23 cellular contexts compared by ENCODE assay signal in the genomic region with DNA sequence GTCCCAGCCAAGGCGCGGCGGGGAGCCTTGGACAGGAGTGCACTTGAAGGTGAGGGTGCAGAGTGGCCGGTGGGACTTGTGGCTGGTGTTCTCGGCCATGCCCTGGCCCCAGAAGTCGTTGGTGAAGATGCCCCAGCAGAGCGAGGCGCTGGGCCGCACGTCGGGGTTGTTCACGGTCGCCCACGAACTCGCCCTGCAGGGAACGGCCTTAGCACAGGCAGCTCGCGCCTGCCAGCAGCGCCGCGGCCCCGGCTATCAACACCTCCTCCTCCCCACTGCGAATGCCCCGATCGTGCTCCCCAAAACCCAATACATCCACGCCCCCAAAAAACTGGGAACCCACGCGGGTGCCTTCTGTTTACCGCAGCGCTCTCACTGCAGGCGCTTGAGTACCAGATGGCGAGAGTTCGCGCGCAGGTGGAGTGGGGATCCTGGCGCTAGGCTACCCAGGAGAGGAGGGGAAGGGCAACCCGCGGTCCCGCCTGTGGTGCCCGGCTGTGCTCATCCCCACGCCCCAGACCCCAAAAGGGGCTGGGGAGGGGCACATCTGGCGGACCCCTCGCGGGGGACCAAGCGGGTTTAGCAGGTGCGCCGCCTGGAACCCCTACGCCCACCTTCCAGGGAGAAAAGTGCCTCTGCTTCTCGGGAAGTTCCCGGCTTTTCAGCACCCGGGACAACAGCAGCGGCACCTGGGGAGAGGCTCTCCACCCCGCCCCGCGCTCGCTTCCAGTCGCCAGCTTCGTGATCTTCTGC.
DNase-seq lines count a peak whose midpoint lies in the region; ATAC-seq and TF ChIP-seq lines count a peak whose summit lies in the region.
"Had no signal": no experiment of that assay in that cellular context is flagged by ENCODE, and none has a peak within 500 bp of the region (broad histone marks: within the 10 kb centered on the region; RNA-seq: fewer than 3 reads in every experiment).

No MANE protein-coding gene starts in this region.

- H3K27ac Mint-ChIP-seq in natural killer cell treated with Interleukin-12 subunit alpha and Interleukin-12 subunit beta and Interleukin-15 and Interleukin-18, amount 100 ng/mL, for 72 hours = no peak overlapping the region
- H3K27ac Mint-ChIP-seq in natural killer cell (no peak overlapping the region), endothelial cell (ENCODE audit: unreplicated experiment) (no peak overlapping the region)
- H3K27ac Mint-ChIP-seq: activated B cell treated with CpG ODN at 0.5 μM for 24 hours; dendritic cell treated with granulocyte-macrophage colony-stimulating factor and Interleukin-4, amounts not matched to agents 40 ng/mL and 50 ng/mL, for 4 days; T-helper 2 cell treated with Interferon-gamma antibody and Interleukin-4, amounts not matched to agents 5 μg/mL and 100 μg/mL, for 36 hours had no signal

- no peak overlapping the region for H3K4me3 ChIP-seq in SJCRH30
- H3K4me3 ChIP-seq: left lung, mucosa of descending colon, Peyer's patch had no signal

- peak; percentile 35 for DNase-seq in natural killer cell treated with Interleukin-12 subunit alpha and Interleukin-12 subunit beta and Interleukin-15 and Interleukin-18, amount 100 ng/mL, for 72 hours (ENCODE audit: low spot score)
- no peak for DNase-seq in natural killer cell
- peak; percentile 43 for DNase-seq in endothelial cell (ENCODE audit: low spot score)
- peak; percentile 68 for DNase-seq in left kidney (ENCODE audit: low read depth, low spot score)
- no peak for DNase-seq in ACHN
- DNase-seq in SJCRH30 = no peak
- no peak for DNase-seq in AG08396 (ENCODE audit: low spot score)
- DNase-seq: activated B cell treated with CpG ODN at 0.5 μM for 24 hours; activated CD4-positive, alpha-beta T cell treated with anti-CD3 and anti-CD28 coated beads, Interleukin-2, amount 50 U/mL, for 48 hours; activated gamma-delta T cell; C1 segment of cervical spinal cord; GOT3; mucosa of descending colon; NCI-H1092; NCI-H2029; NCI-H446; Peyer's patch; SK-N-SH had no signal

- no peak for TF ChIP-seq CTCF in natural killer cell (IDR thresholded peaks at IDR 0.05)
- TF ChIP-seq CTCF in endothelial cell (IDR thresholded peaks at IDR 0.05; ENCODE audit: unreplicated experiment) = no peak

- peaks cover 0 to 8% of the 10 kb centered on the region in 2 donors for H3K27me3 Mint-ChIP-seq in natural killer cell treated with Interleukin-12 subunit alpha and Interleukin-12 subunit beta and Interleukin-15 and Interleukin-18, amount 100 ng/mL, for 72 hours
- H3K27me3 Mint-ChIP-seq in natural killer cell (ENCODE audit: low read depth in 2 of 2) (peaks cover 6 to 11% of the 10 kb centered on the region in 2 donors), endothelial cell (ENCODE audit: unreplicated experiment) (peaks cover 7% of the 10 kb centered on the region)
- H3K27me3 Mint-ChIP-seq: activated B cell treated with CpG ODN at 0.5 μM for 24 hours had no signal

- H3K4me1 Mint-ChIP-seq in natural killer cell treated with Interleukin-12 subunit alpha and Interleukin-12 subunit beta and Interleukin-15 and Interleukin-18, amount 100 ng/mL, for 72 hours (ENCODE audit: low read depth in 2 of 2) = no peaks in the 10 kb centered on the region
- H3K4me1 Mint-ChIP-seq in natural killer cell (no peaks in the 10 kb centered on the region), endothelial cell (ENCODE audit: unreplicated experiment) (no peaks in the 10 kb centered on the region)
- H3K4me1 Mint-ChIP-seq: activated B cell treated with CpG ODN at 0.5 μM for 24 hours had no signal

- H3K4me3 Mint-ChIP-seq in natural killer cell treated with Interleukin-12 subunit alpha and Interleukin-12 subunit beta and Interleukin-15 and Interleukin-18, amount 100 ng/mL, for 72 hours = no peak overlapping the region
- H3K4me3 Mint-ChIP-seq in natural killer cell (no peak overlapping the region), endothelial cell (ENCODE audit: unreplicated experiment) (no peak overlapping the region)
- H3K4me3 Mint-ChIP-seq: activated B cell treated with CpG ODN at 0.5 μM for 24 hours; dendritic cell treated with granulocyte-macrophage colony-stimulating factor and Interleukin-4, amounts not matched to agents 40 ng/mL and 50 ng/mL, for 4 days; T-helper 2 cell treated with Interferon-gamma antibody and Interleukin-4, amounts not matched to agents 5 μg/mL and 100 μg/mL, for 36 hours had no signal

- peaks cover 5% of the 10 kb centered on the region; the same call in 1 of the 2 replicates for H3K4me1 ChIP-seq in SJCRH30
- H3K4me1 ChIP-seq: left lung, Peyer's patch had no signal

- H3K27me3 ChIP-seq in SJCRH30 = no peaks in the 10 kb centered on the region
- H3K27me3 ChIP-seq: Peyer's patch had no signal

- ATAC-seq in natural killer cell treated with Interleukin-12 subunit alpha and Interleukin-12 subunit beta and Interleukin-15 and Interleukin-18, amount 100 ng/mL, for 72 hours = peak in 1 of 2 donors; percentile 9
- no peak for ATAC-seq in natural killer cell
- no peak for ATAC-seq in HG03097 (IDR thresholded peaks at IDR 0.05; ENCODE audit: low FRiP score, unreplicated experiment)
- ATAC-seq: left lung, mucosa of descending colon had no signal

- no peaks in the 10 kb centered on the region for H3K36me3 Mint-ChIP-seq in natural killer cell treated with Interleukin-12 subunit alpha and Interleukin-12 subunit beta and Interleukin-15 and Interleukin-18, amount 100 ng/mL, for 72 hours
- H3K36me3 Mint-ChIP-seq in natural killer cell (no peaks in the 10 kb centered on the region), endothelial cell (ENCODE audit: low read depth, unreplicated experiment) (no peaks in the 10 kb centered on the region)

- intact Hi-C loops in natural killer cell (cut with micrococcal nuclease) = no loop called here

- H3K9me3 ChIP-seq in SJCRH30 (replicated peaks) = no peaks in the 10 kb centered on the region; the same call in 1 of the 2 replicates
- H3K9me3 ChIP-seq: left lung, mucosa of descending colon, Peyer's patch, SK-N-SH had no signal

- in situ Hi-C loops in ACHN (cut with HindIII; ENCODE audit: low pct_ligation_motif_present, low pct_unique_long_range_greater_than_20kb, low sequenced_read_pairs) = no loop called here

- H3K9me3 Mint-ChIP-seq in natural killer cell treated with Interleukin-12 subunit alpha and Interleukin-12 subunit beta and Interleukin-15 and Interleukin-18, amount 100 ng/mL, for 72 hours = no peaks in the 10 kb centered on the region
- peaks cover 0 to 2% of the 10 kb centered on the region in 2 donors for H3K9me3 Mint-ChIP-seq in natural killer cell
- no peaks in the 10 kb centered on the region for H3K9me3 Mint-ChIP-seq in endothelial cell (ENCODE audit: unreplicated experiment)
- H3K9me3 Mint-ChIP-seq: activated B cell treated with CpG ODN at 0.5 μM for 24 hours; T-helper 2 cell treated with Interferon-gamma antibody and Interleukin-4, amounts not matched to agents 5 μg/mL and 100 μg/mL, for 36 hours had no signal

- H3K27ac ChIP-seq in SJCRH30 = no peak overlapping the region
- H3K27ac ChIP-seq: epithelial cell of prostate, left lung, Peyer's patch had no signal

- H3K36me3 ChIP-seq in SJCRH30 = no peaks in the 10 kb centered on the region
- H3K36me3 ChIP-seq: left lung, Peyer's patch had no signal

Comparison
In these comparisons a context has a peak if more than half of its experiments do, and no peak if none do; other contexts are left out.
1. DNase-seq: peak in natural killer cell treated with Interleukin-12 subunit alpha and Interleukin-12 subunit beta and Interleukin-15 and Interleukin-18, amount 100 ng/mL, for 72 hours (single experiment), endothelial cell (single experiment) and left kidney (single experiment); none in natural killer cell (single experiment), ACHN (single experiment), SJCRH30 (0 of 2) and AG08396 (single experiment).